9 cellular contexts compared by ENCODE assay signal in the genomic region with DNA sequence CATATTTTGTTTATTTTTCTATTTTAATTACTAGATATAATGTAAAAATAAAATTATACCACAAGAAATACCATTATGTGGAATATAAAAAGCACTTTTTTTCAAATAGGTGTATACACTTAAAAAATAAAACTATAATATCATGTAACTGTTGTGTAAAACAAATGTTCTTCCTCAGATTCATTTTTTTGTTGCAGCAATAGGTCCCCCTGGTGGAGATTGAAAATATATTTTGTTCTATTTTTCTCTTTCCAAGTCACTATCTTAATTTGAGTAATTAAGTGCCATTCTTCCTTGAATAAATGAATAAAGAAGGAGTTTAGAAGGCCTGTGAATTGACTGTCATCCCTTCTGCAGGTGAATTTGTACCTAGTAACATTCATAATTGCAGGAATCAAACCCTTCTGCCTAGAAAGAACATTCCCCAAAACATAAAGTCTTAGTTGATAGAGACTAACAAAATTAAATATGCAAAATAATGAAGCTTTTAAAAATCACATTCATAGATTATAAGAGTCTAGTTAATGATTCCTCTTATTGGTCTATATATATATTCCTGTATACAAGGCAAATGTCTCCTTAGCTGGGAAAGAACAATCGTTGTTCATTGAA. TPM values are rescaled to one million over a fixed set of nuclear protein-coding genes. Genes with fewer than 3 reads are reported as not detected.
DNase-seq lines count a peak whose midpoint lies in the region; ATAC-seq, FAIRE-seq and TF ChIP-seq lines count a peak whose summit lies in the region.
"Had no signal": no experiment of that assay in that cellular context is flagged by ENCODE, and none has a peak within 500 bp of the region (broad histone marks: within the 10 kb centered on the region; RNA-seq: fewer than 3 reads in every experiment).

No MANE protein-coding gene starts in this region.

- no peak overlapping the region for H3K9ac ChIP-seq in endothelial cell of umbilical vein (replicated peaks; ENCODE audit: extremely low read depth, insufficient read depth, low read length)
- H3K9ac ChIP-seq in smooth muscle cell (ENCODE audit: low read depth): no peak overlapping the region

- no peaks in the 10 kb centered on the region for H3K36me3 Mint-ChIP-seq in T-helper 17 cell (ENCODE audit: low read depth)
- H3K36me3 Mint-ChIP-seq: CD4-positive, CD25-positive, alpha-beta regulatory T cell had no signal

- H3K27me3 ChIP-seq in endothelial cell of umbilical vein (ENCODE audit: control insufficient read depth in 2 of 2, insufficient read depth in 2 of 2, low read length in 2 of 2) (no peaks in the 10 kb centered on the region), smooth muscle cell (ENCODE audit: low read depth) (no peaks in the 10 kb centered on the region), gastrocnemius medialis (no peaks in the 10 kb centered on the region)

- dilution Hi-C loops in endothelial cell of umbilical vein (cut with MboI; ENCODE audit: extremely low pct_ligation_motif_present, low sequenced_read_pairs): no loop called here

- no peaks in the 10 kb centered on the region for H3K9me1 ChIP-seq in endothelial cell of umbilical vein (replicated peaks; ENCODE audit: control insufficient read depth, extremely low read depth, insufficient read depth, low read length)

- H3K27ac ChIP-seq in endothelial cell of umbilical vein (ENCODE audit: insufficient read depth, low read depth, low read length) (no peak overlapping the region), smooth muscle cell (ENCODE audit: low read depth) (no peak overlapping the region), gastrocnemius medialis (no peak overlapping the region)

- no peaks in the 10 kb centered on the region for H3F3A ChIP-seq in smooth muscle cell (ENCODE audit: low read depth)

- no TSS peak for BruUV-seq in endothelial cell of umbilical vein (replicated peaks; lab: Mats Ljungman, UMichigan)

- H3K4me3 ChIP-seq in endothelial cell of umbilical vein (replicated peaks in 1 of 3; ENCODE audit: insufficient read depth in 1 of 3, low read depth in 1 of 3, low read length in 3 of 3) (no peak overlapping the region), smooth muscle cell (no peak overlapping the region), gastrocnemius medialis (no peak overlapping the region)

- intact Hi-C loops in endothelial cell of umbilical vein (cut with micrococcal nuclease) (loop anchor here (5.0 kb wide), 3 partner anchors 119 to 1659 kb away; no protein-coding TSS in a partner anchor), gastrocnemius medialis (cut with DNase I; ENCODE audit: low total_unique reads) (no loop called here)

- H2AFZ ChIP-seq in endothelial cell of umbilical vein (ENCODE audit: low read depth, low read length): no peak overlapping the region
- no peak overlapping the region for H2AFZ ChIP-seq in smooth muscle cell (ENCODE audit: low read depth)

- H4K20me1 ChIP-seq in endothelial cell of umbilical vein (replicated peaks; ENCODE audit: control insufficient read depth, extremely low read depth, insufficient read depth, low read length) (no peaks in the 10 kb centered on the region), smooth muscle cell (ENCODE audit: low read depth) (no peaks in the 10 kb centered on the region)

- in situ Hi-C loops in gastrocnemius medialis (cut with MboI; ENCODE audit: low sequenced_read_pairs in 4 of 4): no loop called here

- no peak overlapping the region for H3K4me2 ChIP-seq in endothelial cell of umbilical vein (ENCODE audit: insufficient read depth, low read length)
- no peak overlapping the region for H3K4me2 ChIP-seq in smooth muscle cell

- WGBS in smooth muscle cell (ENCODE audit: low lambda C conversion rate): 97% methylated on average over 1 of the region's 1 CpG

- no peak for TF ChIP-seq POLR2A in endothelial cell of umbilical vein (IDR thresholded peaks at IDR 0.05; ENCODE audit: low read depth, low read length)
- no peak for TF ChIP-seq POLR2A in gastrocnemius medialis (IDR thresholded peaks at IDR 0.05)

- peaks cover 5% of the 10 kb centered on the region for H3K27me3 Mint-ChIP-seq in T-helper 17 cell

- peak; percentile 20 to 29 for TF ChIP-seq CTCF in endothelial cell of umbilical vein (IDR thresholded peaks at IDR 0.05; ENCODE audit: extremely low read depth in 1 of 2, insufficient read depth in 1 of 2, low read depth in 1 of 2, low read length in 2 of 2)
- TF ChIP-seq CTCF in smooth muscle cell (IDR thresholded peaks at IDR 0.05; ENCODE audit: borderline replicate concordance, insufficient read depth, poor library complexity, severe bottlenecking): peak; percentile 59
- TF ChIP-seq CTCF in gastrocnemius medialis (IDR thresholded peaks at IDR 0.05 in 4 of 5, conservative IDR thresholded peaks at IDR 0.05 in 1 of 5): peak in 1 of 5 experiments; percentile 42

- H3K4me3 Mint-ChIP-seq in T-helper 17 cell: no peak overlapping the region
- H3K4me3 Mint-ChIP-seq: CD4-positive, CD25-positive, alpha-beta regulatory T cell had no signal

- no peaks in the 10 kb centered on the region for H3K79me2 ChIP-seq in endothelial cell of umbilical vein (ENCODE audit: control insufficient read depth, insufficient read depth, low read length)
- H3K79me2 ChIP-seq in smooth muscle cell (ENCODE audit: low read depth): no peaks in the 10 kb centered on the region

- H3K27ac Mint-ChIP-seq in T-helper 17 cell: no peak overlapping the region
- H3K27ac Mint-ChIP-seq: CD4-positive, CD25-positive, alpha-beta regulatory T cell had no signal

- POLR2A ChIA-PET in endothelial cell of umbilical vein (lab: Charles Lee): no interaction called here

- DNase-seq in NCI-H2171 treated with DMSO at 0.1 percent for 48 hours (lab: John Stamatoyannopoulos, UW) (peak; percentile 1), NCI-H2171 (lab: John Stamatoyannopoulos, UW) (no peak), NCI-H69 (lab: John Stamatoyannopoulos, UW) (peak; percentile 51), endothelial cell of umbilical vein (ENCODE audit: low read depth, low spot score) (peak; percentile 36), smooth muscle cell (lab: John Stamatoyannopoulos, UW; ENCODE audit: unreplicated experiment) (no peak), T-helper 17 cell (no peak), gastrocnemius medialis (no peak), NCI-H187 treated with DMSO at 0.1 percent for 48 hours (lab: John Stamatoyannopoulos, UW) (no peak)

- FAIRE-seq in endothelial cell of umbilical vein (lab: Jason Lieb, UNC): no peak

- H3K4me1 ChIP-seq in endothelial cell of umbilical vein (ENCODE audit: control insufficient read depth, extremely low read depth, insufficient read depth, low read length): no peaks in the 10 kb centered on the region
- H3K4me1 ChIP-seq in smooth muscle cell (ENCODE audit: low read depth): no peaks in the 10 kb centered on the region
- no peaks in the 10 kb centered on the region for H3K4me1 ChIP-seq in gastrocnemius medialis

- no peak for ATAC-seq in T-helper 17 cell
- no peak for ATAC-seq in gastrocnemius medialis

- CTCF ChIA-PET in endothelial cell of umbilical vein (lab: Charles Lee): interaction anchor here (1.0 to 4.2 kb wide), 9 partner anchors 11 to 1662 kb away, joined by 3 to 35 read pairs (median 3); a partner anchor contains a TSS

- peaks cover 7% of the 10 kb centered on the region for H3K4me1 Mint-ChIP-seq in T-helper 17 cell

- H3K9me3 ChIP-seq in endothelial cell of umbilical vein (replicated peaks; ENCODE audit: control insufficient read depth, insufficient read depth, low read length): no peaks in the 10 kb centered on the region
- no peaks in the 10 kb centered on the region for H3K9me3 ChIP-seq in smooth muscle cell (replicated peaks; ENCODE audit: low read depth)
- H3K9me3 ChIP-seq in T-helper 17 cell (ENCODE audit: control insufficient read depth, low read length, poor library complexity, severe bottlenecking): no peaks in the 10 kb centered on the region
- no peaks in the 10 kb centered on the region for H3K9me3 ChIP-seq in gastrocnemius medialis

- H3K36me3 ChIP-seq in endothelial cell of umbilical vein (ENCODE audit: control insufficient read depth in 2 of 2, extremely low read depth in 1 of 2, insufficient read depth in 2 of 2, low read length in 2 of 2) (no peaks in the 10 kb centered on the region), smooth muscle cell (ENCODE audit: low read depth) (no peaks in the 10 kb centered on the region), gastrocnemius medialis (no peaks in the 10 kb centered on the region)

TF ChIP-seq in endothelial cell of umbilical vein, 7 proteins besides CTCF, POLR2A, EP300 and RAD21:
- no peak for TF ChIP-seq FOS (IDR thresholded peaks at IDR 0.05; ENCODE audit: borderline replicate concordance, insufficient read depth, low read length)
- TF ChIP-seq EZH2 (IDR thresholded peaks at IDR 0.05; ENCODE audit: borderline replicate concordance, low read depth, low read length, severe bottlenecking): no peak
- TF ChIP-seq, protein P1, sequence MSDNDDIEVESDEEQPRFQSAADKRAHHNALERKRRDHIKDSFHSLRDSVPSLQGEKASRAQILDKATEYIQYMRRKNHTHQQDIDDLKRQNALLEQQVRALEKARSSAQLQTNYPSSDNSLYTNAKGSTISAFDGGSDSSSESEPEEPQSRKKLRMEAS (IDR thresholded peaks at IDR 0.05; ENCODE audit: insufficient read depth, insufficient read length): no peak
- no peak for TF ChIP-seq GATA2 (IDR thresholded peaks at IDR 0.05; ENCODE audit: insufficient read depth, insufficient read length, low read depth, low read length)
- no peak for TF ChIP-seq POLR2AphosphoS5 (IDR thresholded peaks at IDR 0.05; ENCODE audit: insufficient read depth, low read depth, low read length)
- TF ChIP-seq JUN (IDR thresholded peaks at IDR 0.05; ENCODE audit: borderline replicate concordance, insufficient read depth, insufficient read length, low read depth): no peak
- TF ChIP-seq MYC (IDR thresholded peaks at IDR 0.05; ENCODE audit: low read depth, low read length): no peak

RNA-seq across cellular contexts. Expression of a gene that starts 23.4 kb away (rescaled TPM):
- total RNA-seq in endothelial cell of umbilical vein (15.5 and 17.3 TPM in 2 replicates), smooth muscle cell (32.0 and 36.7 TPM in 2 replicates), T-helper 17 cell (1 to 10 TPM; 2.5 to 4.5 TPM), gastrocnemius medialis (1 to 10 TPM; 1.4 to 4.9 (median 3.2) TPM)
- polyA plus RNA-seq in endothelial cell of umbilical vein (0.92 and 2.2 TPM in 2 replicates), smooth muscle cell (28.7 and 31.6 TPM in 2 replicates)
- polyA plus RNA-seq in endothelial cell of umbilical vein (2011; cell fraction: cytosol; rRNA removed): 4.3 and 4.5 TPM in 2 replicates
- polyA plus RNA-seq in endothelial cell of umbilical vein (2011; cell fraction: nucleus; rRNA removed): 2.2 and 5.7 TPM in 2 replicates
- 21.6 and 26.2 TPM in 2 replicates for polyA plus RNA-seq in endothelial cell of umbilical vein (2012)
- polyA minus RNA-seq in endothelial cell of umbilical vein: 0.64 and 1.00 TPM in 2 replicates
- 2.8 TPM for polyA minus RNA-seq in endothelial cell of umbilical vein (2011; cell fraction: cytosol; rRNA and poly(A)+ RNA removed)
- polyA minus RNA-seq in endothelial cell of umbilical vein (2011; cell fraction: nucleus; rRNA and poly(A)+ RNA removed): 0.87 and 2.1 TPM in 2 replicates

Comparison
In these comparisons a context has a peak if more than half of its experiments do, and no peak if none do; other contexts are left out.
1. DNase-seq: peak in NCI-H2171 treated with DMSO at 0.1 percent for 48 hours (single experiment), NCI-H69 (single experiment) and endothelial cell of umbilical vein (single experiment); none in NCI-H2171 (single experiment), smooth muscle cell (single experiment), T-helper 17 cell (0 of 3), gastrocnemius medialis (0 of 2) and NCI-H187 treated with DMSO at 0.1 percent for 48 hours (single experiment).